Comparison of ENCODE assay signal across 12 cellular contexts in the genomic region with DNA sequence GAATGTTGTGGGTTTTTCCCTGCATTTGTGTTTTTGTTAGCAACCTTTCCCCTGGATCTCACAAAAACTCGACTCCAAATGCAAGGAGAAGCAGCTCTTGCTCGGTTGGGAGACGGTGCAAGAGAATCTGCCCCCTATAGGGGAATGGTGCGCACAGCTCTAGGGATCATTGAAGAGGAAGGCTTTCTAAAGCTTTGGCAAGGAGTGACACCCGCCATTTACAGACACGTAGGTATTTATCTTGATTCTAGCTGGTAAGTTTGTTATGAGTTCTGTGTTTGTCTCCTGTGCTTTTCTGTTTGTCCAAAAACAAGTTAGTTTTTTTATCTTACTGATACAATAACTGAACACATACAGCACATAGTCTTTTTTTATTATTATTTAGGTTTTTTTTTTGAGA. TPM values are rescaled to one million over a fixed set of nuclear protein-coding genes. Genes with fewer than 3 reads are reported as not detected.
A peak's percentile ranks its signal among the peaks of the same experiment; 100 is the strongest.
DNase-seq lines count a peak whose midpoint lies in the region; FAIRE-seq and TF ChIP-seq lines count a peak whose summit lies in the region.
"Had no signal": no experiment of that assay in that cellular context is flagged by ENCODE, and none has a peak within 500 bp of the region (broad histone marks: within the 10 kb centered on the region; RNA-seq: fewer than 3 reads in every experiment).

No MANE protein-coding gene starts in this region.

- H3K9ac ChIP-seq in kidney (ENCODE audit: low read length in 2 of 2), result no peak overlapping the region

- TF ChIP-seq CTCF in BE2C (IDR thresholded peaks at IDR 0.05; ENCODE audit: low read depth, low read length) (peak; percentile 62), HEK293 (tag by site-specific recombination; IDR thresholded peaks at IDR 0.05) (no peak), WERI-Rb-1 (IDR thresholded peaks at IDR 0.05; ENCODE audit: low read depth, low read length) (peak; percentile 76), Peyer's patch (IDR thresholded peaks at IDR 0.05) (no peak), kidney (IDR thresholded peaks at IDR 0.05; ENCODE audit: borderline replicate concordance, extremely low read depth, insufficient read depth) (no peak)

- intact Hi-C loops in kidney (cut with DNase I), result no loop called here

- no peaks in the 10 kb centered on the region for H3K36me3 ChIP-seq in BE2C
- peaks cover 13 to 21% of the 10 kb centered on the region in 2 experiments; a peak in 2 of 3 replicates for H3K36me3 ChIP-seq in HEK293 (ENCODE audit: control insufficient read depth in 2 of 2, insufficient read depth in 1 of 2, low read length in 2 of 2)
- peaks cover 3% of the 10 kb centered on the region; the same call in 1 of the 2 replicates for H3K36me3 ChIP-seq in WERI-Rb-1
- H3K36me3 ChIP-seq in Peyer's patch, result no peaks in the 10 kb centered on the region
- H3K36me3 ChIP-seq in kidney (ENCODE audit: control insufficient read depth in 1 of 2, insufficient read depth in 2 of 2, low read length in 2 of 2), result no peaks in the 10 kb centered on the region
- H3K36me3 ChIP-seq: transverse colon had no signal

- peaks cover 17% of the 10 kb centered on the region for H3K27me3 ChIP-seq in BE2C
- H3K27me3 ChIP-seq in WERI-Rb-1 (ENCODE audit: insufficient read depth, low read depth, severe bottlenecking), result no peaks in the 10 kb centered on the region
- no peaks in the 10 kb centered on the region for H3K27me3 ChIP-seq in Peyer's patch
- H3K27me3 ChIP-seq: esophagus squamous epithelium, transverse colon had no signal

- FAIRE-seq in kidney (lab: Jason Lieb, UNC), result no peak

- POLR2A ChIA-PET in HEK293 (lab: Yijun Ruan, JAX), result interaction anchor here (0.7 kb wide), 2 partner anchors 321 to 584 kb away, joined by 5 to 6 read pairs; no protein-coding TSS in a partner anchor

- no peak for TF ChIP-seq POLR2A in Peyer's patch (IDR thresholded peaks at IDR 0.05)

- H3K4me3 ChIP-seq in BE2C (ENCODE audit: low read depth, low read length) (no peak overlapping the region), HEK293 (ENCODE audit: low read depth, low read length) (no peak overlapping the region), WERI-Rb-1 (ENCODE audit: low read depth, low read length) (no peak overlapping the region), Peyer's patch (no peak overlapping the region), kidney (ENCODE audit: low read length in 2 of 2) (no peak overlapping the region)
- H3K4me3 ChIP-seq: esophagus squamous epithelium, transverse colon had no signal

- DNase-seq in BE2C (peak; percentile 31), WERI-Rb-1 (peak; percentile 57), iPS-NIHi7 (ENCODE audit: extremely low spot score) (peak; percentile 74), Peyer's patch (no peak), kidney (no peak), NCI-H1436 (lab: John Stamatoyannopoulos, UW) (no peak)
- no peak for DNase-seq in activated effector memory CD4-positive, alpha-beta T cell treated with Interleukin-2 at 50 U/mL for 16 hours
- DNase-seq: esophagus squamous epithelium, NCI-H146, T-helper 17 cell, transverse colon had no signal

- CTCF ChIA-PET in HEK293 (lab: Yijun Ruan, JAX), result interaction anchor here (0.5 to 1.5 kb wide), 18 partner anchors 9 to 469 kb away, joined by 3 to 8 read pairs (median 4); no protein-coding TSS in a partner anchor

- H3K4me1 ChIP-seq in BE2C, result no peaks in the 10 kb centered on the region; the same call in 1 of the 2 replicates
- peaks cover 7% of the 10 kb centered on the region; the same call in 1 of the 2 replicates for H3K4me1 ChIP-seq in HEK293 (ENCODE audit: control insufficient read depth, insufficient read depth, low read length)
- H3K4me1 ChIP-seq in Peyer's patch, result peaks cover 0 to 12% (median 0%) of the 10 kb centered on the region in 4 donors
- peaks cover 0 to 4% of the 10 kb centered on the region in 2 donors for H3K4me1 ChIP-seq in kidney (ENCODE audit: control insufficient read depth in 1 of 2, insufficient read depth in 1 of 2, low read depth in 1 of 2, low read length in 2 of 2)

- H3K9me3 ChIP-seq in BE2C (no peaks in the 10 kb centered on the region), HEK293 (ENCODE audit: control insufficient read depth, insufficient read depth, low read depth, low read length) (no peaks in the 10 kb centered on the region), WERI-Rb-1 (ENCODE audit: severe bottlenecking) (no peaks in the 10 kb centered on the region), Peyer's patch (no peaks in the 10 kb centered on the region), kidney (ENCODE audit: control insufficient read depth in 1 of 2, low read length in 2 of 2) (no peaks in the 10 kb centered on the region)
- H3K9me3 ChIP-seq: esophagus squamous epithelium, transverse colon had no signal

- no peak overlapping the region for H3K27ac ChIP-seq in HEK293 (ENCODE audit: extremely low read depth, low read depth, low read length)
- H3K27ac ChIP-seq in WERI-Rb-1, result no peak overlapping the region
- H3K27ac ChIP-seq in Peyer's patch, result no peak overlapping the region
- H3K27ac ChIP-seq in kidney (ENCODE audit: low read depth in 2 of 2, low read length in 2 of 2), result no peak overlapping the region
- H3K27ac ChIP-seq: esophagus squamous epithelium, transverse colon had no signal

TF ChIP-seq in HEK293, 187 proteins besides CTCF, POLR2A, EP300 and RAD21 (continues in another document):
- TF ChIP-seq ZNF837 (tag by site-specific recombination; IDR thresholded peaks at IDR 0.05) (no peak), ZNF140 (tag by site-specific recombination; IDR thresholded peaks at IDR 0.05) (no peak)
- TF ChIP-seq, protein P1, sequence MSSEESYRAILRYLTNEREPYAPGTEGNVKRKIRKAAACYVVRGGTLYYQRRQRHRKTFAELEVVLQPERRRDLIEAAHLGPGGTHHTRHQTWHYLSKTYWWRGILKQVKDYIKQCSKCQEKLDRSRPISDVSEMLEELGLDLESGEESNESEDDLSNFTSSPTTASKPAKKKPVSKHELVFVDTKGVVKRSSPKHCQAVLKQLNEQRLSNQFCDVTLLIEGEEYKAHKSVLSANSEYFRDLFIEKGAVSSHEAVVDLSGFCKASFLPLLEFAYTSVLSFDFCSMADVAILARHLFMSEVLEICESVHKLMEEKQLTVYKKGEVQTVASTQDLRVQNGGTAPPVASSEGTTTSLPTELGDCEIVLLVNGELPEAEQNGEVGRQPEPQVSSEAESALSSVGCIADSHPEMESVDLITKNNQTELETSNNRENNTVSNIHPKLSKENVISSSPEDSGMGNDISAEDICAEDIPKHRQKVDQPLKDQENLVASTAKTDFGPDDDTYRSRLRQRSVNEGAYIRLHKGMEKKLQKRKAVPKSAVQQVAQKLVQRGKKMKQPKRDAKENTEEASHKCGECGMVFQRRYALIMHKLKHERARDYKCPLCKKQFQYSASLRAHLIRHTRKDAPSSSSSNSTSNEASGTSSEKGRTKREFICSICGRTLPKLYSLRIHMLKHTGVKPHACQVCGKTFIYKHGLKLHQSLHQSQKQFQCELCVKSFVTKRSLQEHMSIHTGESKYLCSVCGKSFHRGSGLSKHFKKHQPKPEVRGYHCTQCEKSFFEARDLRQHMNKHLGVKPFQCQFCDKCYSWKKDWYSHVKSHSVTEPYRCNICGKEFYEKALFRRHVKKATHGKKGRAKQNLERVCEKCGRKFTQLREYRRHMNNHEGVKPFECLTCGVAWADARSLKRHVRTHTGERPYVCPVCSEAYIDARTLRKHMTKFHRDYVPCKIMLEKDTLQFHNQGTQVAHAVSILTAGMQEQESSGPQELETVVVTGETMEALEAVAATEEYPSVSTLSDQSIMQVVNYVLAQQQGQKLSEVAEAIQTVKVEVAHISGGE (tag by site-specific recombination; conservative IDR thresholded peaks at IDR 0.05; ENCODE audit: low read depth), result 0 out of 2 replicates have a peak, but pooled peaks have one; percentile 10
- TF ChIP-seq, protein P2, sequence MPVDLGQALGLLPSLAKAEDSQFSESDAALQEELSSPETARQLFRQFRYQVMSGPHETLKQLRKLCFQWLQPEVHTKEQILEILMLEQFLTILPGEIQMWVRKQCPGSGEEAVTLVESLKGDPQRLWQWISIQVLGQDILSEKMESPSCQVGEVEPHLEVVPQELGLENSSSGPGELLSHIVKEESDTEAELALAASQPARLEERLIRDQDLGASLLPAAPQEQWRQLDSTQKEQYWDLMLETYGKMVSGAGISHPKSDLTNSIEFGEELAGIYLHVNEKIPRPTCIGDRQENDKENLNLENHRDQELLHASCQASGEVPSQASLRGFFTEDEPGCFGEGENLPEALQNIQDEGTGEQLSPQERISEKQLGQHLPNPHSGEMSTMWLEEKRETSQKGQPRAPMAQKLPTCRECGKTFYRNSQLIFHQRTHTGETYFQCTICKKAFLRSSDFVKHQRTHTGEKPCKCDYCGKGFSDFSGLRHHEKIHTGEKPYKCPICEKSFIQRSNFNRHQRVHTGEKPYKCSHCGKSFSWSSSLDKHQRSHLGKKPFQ (tag by site-specific recombination; IDR thresholded peaks at IDR 0.05), result no peak
- TF ChIP-seq, protein P3, sequence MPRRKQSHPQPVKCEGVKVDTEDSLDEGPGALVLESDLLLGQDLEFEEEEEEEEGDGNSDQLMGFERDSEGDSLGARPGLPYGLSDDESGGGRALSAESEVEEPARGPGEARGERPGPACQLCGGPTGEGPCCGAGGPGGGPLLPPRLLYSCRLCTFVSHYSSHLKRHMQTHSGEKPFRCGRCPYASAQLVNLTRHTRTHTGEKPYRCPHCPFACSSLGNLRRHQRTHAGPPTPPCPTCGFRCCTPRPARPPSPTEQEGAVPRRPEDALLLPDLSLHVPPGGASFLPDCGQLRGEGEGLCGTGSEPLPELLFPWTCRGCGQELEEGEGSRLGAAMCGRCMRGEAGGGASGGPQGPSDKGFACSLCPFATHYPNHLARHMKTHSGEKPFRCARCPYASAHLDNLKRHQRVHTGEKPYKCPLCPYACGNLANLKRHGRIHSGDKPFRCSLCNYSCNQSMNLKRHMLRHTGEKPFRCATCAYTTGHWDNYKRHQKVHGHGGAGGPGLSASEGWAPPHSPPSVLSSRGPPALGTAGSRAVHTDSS (tag by site-specific recombination; IDR thresholded peaks at IDR 0.05), result 0 out of 2 replicates have a peak, but pooled peaks have one; percentile 39

RNA-seq across cellular contexts. Expression of a gene that starts 3.0 kb away (rescaled TPM):
- 0.65 TPM for polyA plus RNA-seq in BE2C (2012; ENCODE audit: insufficient read depth, insufficient read length, low read depth)
- total RNA-seq in Peyer's patch (10 to 100 TPM; 14.9 to 57.8 (median 25.8) TPM), kidney (22.6 TPM)
- 19.1 TPM for polyA plus RNA-seq in kidney (ENCODE audit: insufficient read depth, low read depth, low replicate concordance)

RNA-seq across cellular contexts. Expression of a gene that starts 3.2 kb away (rescaled TPM):
- polyA plus RNA-seq in BE2C (2012; ENCODE audit: insufficient read depth, insufficient read length, low read depth), result not detected
- total RNA-seq in Peyer's patch, result 1 to 10 TPM; 1.2 to 8.3 (median 3.4) TPM
- total RNA-seq in kidney, result 6.0 TPM
- polyA plus RNA-seq in kidney (ENCODE audit: insufficient read depth, low read depth, low replicate concordance), result 8.7 TPM
- total RNA-seq: T-helper 17 cell had no signal

RNA-seq across cellular contexts. Expression of a gene that starts 31.9 kb away (rescaled TPM):
- not detected for polyA plus RNA-seq in BE2C (2012; ENCODE audit: insufficient read depth, insufficient read length, low read depth)
- total RNA-seq in Peyer's patch (under 1 TPM; 0.18 to 0.83 (median 0.48) TPM), kidney (0.47 TPM)
- 0.84 TPM for polyA plus RNA-seq in kidney (ENCODE audit: insufficient read depth, low read depth, low replicate concordance)
- total RNA-seq: T-helper 17 cell had no signal

Comparison
In these comparisons a context has a peak if more than half of its experiments do, and no peak if none do; other contexts are left out.
1. DNase-seq: peak in BE2C (single experiment), WERI-Rb-1 (single experiment) and iPS-NIHi7 (single experiment); none in Peyer's patch (0 of 3), activated effector memory CD4-positive, alpha-beta T cell treated with Interleukin-2 at 50 U/mL for 16 hours (single experiment), kidney (single experiment) and NCI-H1436 (single experiment).
2. CTCF ChIP-seq: peak in BE2C (single experiment) and WERI-Rb-1 (single experiment); none in HEK293 (single experiment), Peyer's patch (0 of 6) and kidney (single experiment).